ENCODE assay signal across 1 cellular context in genomic region chr19:42436006-42436405, GRCh38.
TF ChIP-seq lines count a peak whose summit lies in the region.

No MANE protein-coding gene starts in this region.

TF ChIP-seq in K562, 482 proteins besides CTCF, POLR2A, EP300 and RAD21:
- TF ChIP-seq ATF3 (IDR thresholded peaks at IDR 0.05) (peak; percentile 43; the same call in 1 of the 2 replicates), ATF3 (CRISPR knock-in tag; conservative IDR thresholded peaks at IDR 0.05) (no peak), CEBPB (tag; IDR thresholded peaks at IDR 0.05) (peak; percentile 46; the same call in 1 of the 2 replicates), CBX5 (IDR thresholded peaks at IDR 0.05; ENCODE audit: borderline replicate concordance, low read depth) (no peak), ILF3 (IDR thresholded peaks at IDR 0.05; ENCODE audit: borderline replicate concordance) (no peak), CEBPG (CRISPR knock-in tag; IDR thresholded peaks at IDR 0.05) (no peak), CEBPG (tag; conservative IDR thresholded peaks at IDR 0.05 in 1 of 2, IDR thresholded peaks at IDR 0.05 in 1 of 2) (peak; percentile 49 to 61; a peak in 3 of 4 replicates)
